13 cellular contexts compared by ENCODE assay signal in genomic region chr3:152352559-152352958, GRCh38.
DNase-seq lines count a peak whose midpoint lies in the region; ATAC-seq and TF ChIP-seq lines count a peak whose summit lies in the region.
"Had no signal": no experiment of that assay in that cellular context is flagged by ENCODE, and none has a peak within 500 bp of the region (broad histone marks: within the 10 kb centered on the region; RNA-seq: fewer than 3 reads in every experiment).

No MANE protein-coding gene starts in this region.

- no peak overlapping the region for H2AFZ ChIP-seq in Karpas-422 (ENCODE audit: low read length)

- no peaks in the 10 kb centered on the region for H3K9me3 ChIP-seq in Karpas-422 (ENCODE audit: low read length)
- no peaks in the 10 kb centered on the region for H3K9me3 ChIP-seq in psoas muscle
- no peaks in the 10 kb centered on the region for H3K9me3 ChIP-seq in adrenal gland (replicated peaks in 1 of 3)

- TF ChIP-seq POLR2A in adrenal gland (IDR thresholded peaks at IDR 0.05) = no peak

- H3K4me3 ChIP-seq in Karpas-422 (ENCODE audit: low read length) (peak overlapping the region; percentile 32), psoas muscle (no peak overlapping the region), adrenal gland (no peak overlapping the region)

- H4K20me1 ChIP-seq in Karpas-422 (ENCODE audit: insufficient read depth, low read depth, low read length) = no peaks in the 10 kb centered on the region

- H3K27ac ChIP-seq in Karpas-422 (ENCODE audit: low read length) = peak overlapping the region; percentile 87
- peak overlapping the region; percentile 82 for H3K27ac ChIP-seq in psoas muscle
- H3K27ac ChIP-seq in adrenal gland = no peak overlapping the region

- H3K4me3 Mint-ChIP-seq in effector memory CD8-positive, alpha-beta T cell = peak overlapping the region in 1 of 2 donors; percentile 1
- H3K4me3 Mint-ChIP-seq: brain had no signal

- H3K27ac Mint-ChIP-seq in effector memory CD8-positive, alpha-beta T cell = peak overlapping the region in 1 of 2 donors; percentile 44

- WGBS in psoas muscle, 3 donors = 36 to 67% (median 42%) methylated on average over 4 of the region's 4 CpGs
- 78 to 85% (median 80%) methylated on average over 4 of the region's 4 CpGs for WGBS in adrenal gland, 4 donors

- H3K27me3 ChIP-seq in Karpas-422 (ENCODE audit: low read length) (no peaks in the 10 kb centered on the region), psoas muscle (ENCODE audit: insufficient read depth in 3 of 3, low read length in 2 of 3) (no peaks in the 10 kb centered on the region), adrenal gland (no peaks in the 10 kb centered on the region)

- no peaks in the 10 kb centered on the region for H3K27me3 Mint-ChIP-seq in effector memory CD8-positive, alpha-beta T cell
- H3K27me3 Mint-ChIP-seq: brain had no signal

- peaks cover 100% of the 10 kb centered on the region for H3K79me2 ChIP-seq in Karpas-422 (ENCODE audit: low read length)

- peak; percentile 23 for ATAC-seq in effector memory CD8-positive, alpha-beta T cell (replicated peaks)
- ATAC-seq in psoas muscle = peak; percentile 35 to 76 (median 61)
- ATAC-seq in HG02588 (IDR thresholded peaks at IDR 0.05; ENCODE audit: unreplicated experiment) = no peak
- no peak for ATAC-seq in HG02870 (IDR thresholded peaks at IDR 0.05; ENCODE audit: unreplicated experiment)

- DNase-seq in ELR (ENCODE audit: low read depth) (peak; percentile 61), Karpas-422 (peak; percentile 62), psoas muscle (no peak), adrenal gland (no peak), NCI-H345 (lab: John Stamatoyannopoulos, UW) (no peak)
- no peak for DNase-seq in effector memory CD8-positive, alpha-beta T cell
- DNase-seq: foreskin melanocyte; midbrain; NCI-H2171 treated with DMSO at 0.1 percent for 48 hours; stimulated activated naive CD4-positive, alpha-beta T cell had no signal

- H3K4me1 Mint-ChIP-seq in effector memory CD8-positive, alpha-beta T cell (ENCODE audit: low read depth in 2 of 2) = peaks cover 23 to 49% of the 10 kb centered on the region in 2 donors

- TF ChIP-seq CTCF in psoas muscle (IDR thresholded peaks at IDR 0.05) (no peak), adrenal gland (IDR thresholded peaks at IDR 0.05) (no peak)

- peaks cover 12% of the 10 kb centered on the region; the same call in 1 of the 2 replicates for H3K36me3 ChIP-seq in Karpas-422 (ENCODE audit: insufficient read depth, low read length)
- H3K36me3 ChIP-seq in psoas muscle (ENCODE audit: insufficient read depth in 1 of 2, low read depth in 1 of 2) = peaks cover 0 to 3% of the 10 kb centered on the region in 2 donors
- no peaks in the 10 kb centered on the region for H3K36me3 ChIP-seq in adrenal gland (replicated peaks in 1 of 2)

- no peaks in the 10 kb centered on the region for H3K9me2 ChIP-seq in Karpas-422 (replicated peaks; ENCODE audit: insufficient read depth, low read length)

- H3K4me1 ChIP-seq in Karpas-422 (ENCODE audit: low read length) = peaks cover 82% of the 10 kb centered on the region
- peaks cover 92% of the 10 kb centered on the region for H3K4me1 ChIP-seq in psoas muscle
- H3K4me1 ChIP-seq in adrenal gland (replicated peaks in 1 of 2) = peaks cover 4 to 25% of the 10 kb centered on the region in 2 donors

- H3K9me3 Mint-ChIP-seq in effector memory CD8-positive, alpha-beta T cell = no peaks in the 10 kb centered on the region
- H3K9me3 Mint-ChIP-seq: brain had no signal

- H3K9ac ChIP-seq in Karpas-422 (ENCODE audit: low read length) = peak overlapping the region; percentile 18

- H3K4me2 ChIP-seq in Karpas-422 (ENCODE audit: low read depth, low read length, poor library complexity, severe bottlenecking) = peak overlapping the region; percentile 70

- intact Hi-C loops in psoas muscle (cut with DNase I) (no loop called here), adrenal gland (cut with DNase I) (no loop called here)

- H3K36me3 Mint-ChIP-seq in effector memory CD8-positive, alpha-beta T cell (ENCODE audit: insufficient read depth) = peaks cover 41% of the 10 kb centered on the region
- H3K36me3 Mint-ChIP-seq: brain had no signal

Comparison
In these comparisons a context has a peak if more than half of its experiments do, and no peak if none do; other contexts are left out.
1. DNase-seq: peak in ELR (single experiment) and Karpas-422 (single experiment); none in effector memory CD8-positive, alpha-beta T cell (0 of 3), psoas muscle (0 of 2), adrenal gland (0 of 7) and NCI-H345 (single experiment).
2. H3K27ac ChIP-seq: peak in Karpas-422 (single experiment) and psoas muscle (single experiment); none in adrenal gland (0 of 5).
3. ATAC-seq: peak in effector memory CD8-positive, alpha-beta T cell (single experiment) and psoas muscle (4 of 4); none in HG02588 (single experiment) and HG02870 (single experiment).